In genomic region chr16:53100131-53100748, GRCh38 we compare ENCODE assay signal across 1 cellular context.
A peak's percentile ranks its signal among the peaks of the same experiment; 100 is the strongest.
TF ChIP-seq lines count a peak whose summit lies in the region.

No MANE protein-coding gene starts in this region.

TF ChIP-seq in HepG2, 621 proteins besides CTCF, POLR2A, EP300 and RAD21:
- TF ChIP-seq ZNF230 (CRISPR knock-in tag; IDR thresholded peaks at IDR 0.05), result no peak
- TF ChIP-seq CSRNP2 (CRISPR knock-in tag; conservative IDR thresholded peaks at IDR 0.05; ENCODE audit: low read depth), result no peak
- no peak for TF ChIP-seq IRF9 (CRISPR knock-in tag; IDR thresholded peaks at IDR 0.05; ENCODE audit: borderline replicate concordance)
- TF ChIP-seq, protein P1, sequence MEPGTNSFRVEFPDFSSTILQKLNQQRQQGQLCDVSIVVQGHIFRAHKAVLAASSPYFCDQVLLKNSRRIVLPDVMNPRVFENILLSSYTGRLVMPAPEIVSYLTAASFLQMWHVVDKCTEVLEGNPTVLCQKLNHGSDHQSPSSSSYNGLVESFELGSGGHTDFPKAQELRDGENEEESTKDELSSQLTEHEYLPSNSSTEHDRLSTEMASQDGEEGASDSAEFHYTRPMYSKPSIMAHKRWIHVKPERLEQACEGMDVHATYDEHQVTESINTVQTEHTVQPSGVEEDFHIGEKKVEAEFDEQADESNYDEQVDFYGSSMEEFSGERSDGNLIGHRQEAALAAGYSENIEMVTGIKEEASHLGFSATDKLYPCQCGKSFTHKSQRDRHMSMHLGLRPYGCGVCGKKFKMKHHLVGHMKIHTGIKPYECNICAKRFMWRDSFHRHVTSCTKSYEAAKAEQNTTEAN (CRISPR knock-in tag; conservative IDR thresholded peaks at IDR 0.05), result no peak
- TF ChIP-seq ZNF124 (CRISPR knock-in tag; IDR thresholded peaks at IDR 0.05), result peak; percentile 100
- TF ChIP-seq RBAK (CRISPR knock-in tag; IDR thresholded peaks at IDR 0.05), result no peak
- TF ChIP-seq THYN1 (CRISPR knock-in tag; IDR thresholded peaks at IDR 0.05; ENCODE audit: borderline replicate concordance, low read depth), result no peak
- 0 out of 2 replicates have a peak, but pooled peaks have one; percentile 24 for TF ChIP-seq ZNF44 (CRISPR knock-in tag; IDR thresholded peaks at IDR 0.05)
- no peak for TF ChIP-seq ZNF562 (CRISPR knock-in tag; IDR thresholded peaks at IDR 0.05; ENCODE audit: borderline replicate concordance)
- peak; percentile 55 for TF ChIP-seq ZNF121 (CRISPR knock-in tag; IDR thresholded peaks at IDR 0.05)
- TF ChIP-seq CEBPB (IDR thresholded peaks at IDR 0.05; ENCODE audit: borderline replicate concordance, low read depth, low read length), result peak; percentile 23; the same call in 1 of the 2 replicates
- peak; percentile 88 for TF ChIP-seq FOSL2 (CRISPR knock-in tag; IDR thresholded peaks at IDR 0.05)
- TF ChIP-seq ZNF430 (CRISPR knock-in tag; IDR thresholded peaks at IDR 0.05), result 0 out of 2 replicates have a peak, but pooled peaks have one; percentile 1
- TF ChIP-seq, protein P2, sequence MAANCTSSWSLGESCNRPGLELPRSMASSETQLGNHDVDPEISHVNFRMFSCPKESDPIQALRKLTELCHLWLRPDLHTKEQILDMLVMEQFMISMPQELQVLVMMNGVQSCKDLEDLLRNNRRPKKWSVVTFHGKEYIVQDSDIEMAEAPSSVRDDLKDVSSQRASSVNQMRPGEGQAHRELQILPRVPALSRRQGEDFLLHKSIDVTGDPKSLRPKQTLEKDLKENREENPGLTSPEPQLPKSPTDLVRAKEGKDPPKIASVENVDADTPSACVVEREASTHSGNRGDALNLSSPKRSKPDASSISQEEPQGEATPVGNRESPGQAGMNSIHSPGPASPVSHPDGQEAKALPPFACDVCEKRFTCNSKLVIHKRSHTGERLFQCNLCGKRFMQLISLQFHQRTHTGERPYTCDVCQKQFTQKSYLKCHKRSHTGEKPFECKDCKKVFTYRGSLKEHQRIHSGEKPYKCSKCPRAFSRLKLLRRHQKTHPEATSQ (CRISPR knock-in tag; IDR thresholded peaks at IDR 0.05; ENCODE audit: borderline replicate concordance), result no peak
- TF ChIP-seq SP2 (CRISPR knock-in tag; IDR thresholded peaks at IDR 0.05), result no peak
- 0 out of 2 replicates have a peak, but pooled peaks have one; percentile 59 for TF ChIP-seq ZNF850 (CRISPR knock-in tag; conservative IDR thresholded peaks at IDR 0.05)
- no peak for TF ChIP-seq PTBP1 (IDR thresholded peaks at IDR 0.05; ENCODE audit: low read depth, low read length, poor library complexity, severe bottlenecking)
- TF ChIP-seq, protein P3, sequence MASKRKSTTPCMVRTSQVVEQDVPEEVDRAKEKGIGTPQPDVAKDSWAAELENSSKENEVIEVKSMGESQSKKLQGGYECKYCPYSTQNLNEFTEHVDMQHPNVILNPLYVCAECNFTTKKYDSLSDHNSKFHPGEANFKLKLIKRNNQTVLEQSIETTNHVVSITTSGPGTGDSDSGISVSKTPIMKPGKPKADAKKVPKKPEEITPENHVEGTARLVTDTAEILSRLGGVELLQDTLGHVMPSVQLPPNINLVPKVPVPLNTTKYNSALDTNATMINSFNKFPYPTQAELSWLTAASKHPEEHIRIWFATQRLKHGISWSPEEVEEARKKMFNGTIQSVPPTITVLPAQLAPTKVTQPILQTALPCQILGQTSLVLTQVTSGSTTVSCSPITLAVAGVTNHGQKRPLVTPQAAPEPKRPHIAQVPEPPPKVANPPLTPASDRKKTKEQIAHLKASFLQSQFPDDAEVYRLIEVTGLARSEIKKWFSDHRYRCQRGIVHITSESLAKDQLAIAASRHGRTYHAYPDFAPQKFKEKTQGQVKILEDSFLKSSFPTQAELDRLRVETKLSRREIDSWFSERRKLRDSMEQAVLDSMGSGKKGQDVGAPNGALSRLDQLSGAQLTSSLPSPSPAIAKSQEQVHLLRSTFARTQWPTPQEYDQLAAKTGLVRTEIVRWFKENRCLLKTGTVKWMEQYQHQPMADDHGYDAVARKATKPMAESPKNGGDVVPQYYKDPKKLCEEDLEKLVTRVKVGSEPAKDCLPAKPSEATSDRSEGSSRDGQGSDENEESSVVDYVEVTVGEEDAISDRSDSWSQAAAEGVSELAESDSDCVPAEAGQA (IDR thresholded peaks at IDR 0.05; ENCODE audit: low read depth), result 0 out of 2 replicates have a peak, but pooled peaks have one; percentile 10
- TF ChIP-seq, protein P3 (CRISPR knock-in tag; IDR thresholded peaks at IDR 0.05; ENCODE audit: borderline replicate concordance), result no peak
- TF ChIP-seq EEA1 (CRISPR knock-in tag; IDR thresholded peaks at IDR 0.05; ENCODE audit: borderline replicate concordance), result no peak
- TF ChIP-seq, protein P4, sequence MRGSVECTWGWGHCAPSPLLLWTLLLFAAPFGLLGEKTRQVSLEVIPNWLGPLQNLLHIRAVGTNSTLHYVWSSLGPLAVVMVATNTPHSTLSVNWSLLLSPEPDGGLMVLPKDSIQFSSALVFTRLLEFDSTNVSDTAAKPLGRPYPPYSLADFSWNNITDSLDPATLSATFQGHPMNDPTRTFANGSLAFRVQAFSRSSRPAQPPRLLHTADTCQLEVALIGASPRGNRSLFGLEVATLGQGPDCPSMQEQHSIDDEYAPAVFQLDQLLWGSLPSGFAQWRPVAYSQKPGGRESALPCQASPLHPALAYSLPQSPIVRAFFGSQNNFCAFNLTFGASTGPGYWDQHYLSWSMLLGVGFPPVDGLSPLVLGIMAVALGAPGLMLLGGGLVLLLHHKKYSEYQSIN (CRISPR knock-in tag; IDR thresholded peaks at IDR 0.05; ENCODE audit: borderline replicate concordance), result no peak
- no peak for TF ChIP-seq STAG1 (CRISPR knock-in tag; IDR thresholded peaks at IDR 0.05)
- 0 out of 2 replicates have a peak, but pooled peaks have one; percentile 69 for TF ChIP-seq RNF219 (CRISPR knock-in tag; IDR thresholded peaks at IDR 0.05)
- TF ChIP-seq XRCC5 (optimal IDR thresholded peaks at IDR 0.05; ENCODE audit: low read length), result no peak
- peak; percentile 75 for TF ChIP-seq ZNF670 (CRISPR knock-in tag; IDR thresholded peaks at IDR 0.05; ENCODE audit: borderline replicate concordance)
- 0 out of 2 replicates have a peak, but pooled peaks have one; percentile 0 for TF ChIP-seq BHLHE40 (IDR thresholded peaks at IDR 0.05; ENCODE audit: low read length)
- TF ChIP-seq EHMT2 (IDR thresholded peaks at IDR 0.05; ENCODE audit: borderline replicate concordance, low read depth, low read length), result no peak
- no peak for TF ChIP-seq ZSCAN21 (CRISPR knock-in tag; IDR thresholded peaks at IDR 0.05; ENCODE audit: borderline replicate concordance)
- 0 out of 2 replicates have a peak, but pooled peaks have one; percentile 41 for TF ChIP-seq ZNF816 (CRISPR knock-in tag; IDR thresholded peaks at IDR 0.05; ENCODE audit: borderline replicate concordance)
- TF ChIP-seq TGIF2 (CRISPR knock-in tag; IDR thresholded peaks at IDR 0.05), result no peak
- TF ChIP-seq, protein P5, sequence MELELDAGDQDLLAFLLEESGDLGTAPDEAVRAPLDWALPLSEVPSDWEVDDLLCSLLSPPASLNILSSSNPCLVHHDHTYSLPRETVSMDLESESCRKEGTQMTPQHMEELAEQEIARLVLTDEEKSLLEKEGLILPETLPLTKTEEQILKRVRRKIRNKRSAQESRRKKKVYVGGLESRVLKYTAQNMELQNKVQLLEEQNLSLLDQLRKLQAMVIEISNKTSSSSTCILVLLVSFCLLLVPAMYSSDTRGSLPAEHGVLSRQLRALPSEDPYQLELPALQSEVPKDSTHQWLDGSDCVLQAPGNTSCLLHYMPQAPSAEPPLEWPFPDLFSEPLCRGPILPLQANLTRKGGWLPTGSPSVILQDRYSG (CRISPR knock-in tag; IDR thresholded peaks at IDR 0.05), result peak; percentile 12; the same call in 1 of the 2 replicates
- TF ChIP-seq NR2F1 (CRISPR knock-in tag; IDR thresholded peaks at IDR 0.05), result 0 out of 4 replicates have a peak, but pooled peaks of 1 of the 2 experiments have one; percentile 3
- 0 out of 2 replicates have a peak, but pooled peaks have one; percentile 13 for TF ChIP-seq YEATS4 (CRISPR knock-in tag; IDR thresholded peaks at IDR 0.05; ENCODE audit: borderline replicate concordance)
- TF ChIP-seq, protein P6, sequence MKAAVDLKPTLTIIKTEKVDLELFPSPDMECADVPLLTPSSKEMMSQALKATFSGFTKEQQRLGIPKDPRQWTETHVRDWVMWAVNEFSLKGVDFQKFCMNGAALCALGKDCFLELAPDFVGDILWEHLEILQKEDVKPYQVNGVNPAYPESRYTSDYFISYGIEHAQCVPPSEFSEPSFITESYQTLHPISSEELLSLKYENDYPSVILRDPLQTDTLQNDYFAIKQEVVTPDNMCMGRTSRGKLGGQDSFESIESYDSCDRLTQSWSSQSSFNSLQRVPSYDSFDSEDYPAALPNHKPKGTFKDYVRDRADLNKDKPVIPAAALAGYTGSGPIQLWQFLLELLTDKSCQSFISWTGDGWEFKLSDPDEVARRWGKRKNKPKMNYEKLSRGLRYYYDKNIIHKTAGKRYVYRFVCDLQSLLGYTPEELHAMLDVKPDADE (CRISPR knock-in tag; IDR thresholded peaks at IDR 0.05), result no peak
- TF ChIP-seq BRCA1 (CRISPR knock-in tag; IDR thresholded peaks at IDR 0.05), result no peak
